12 cellular contexts compared by ENCODE assay signal in genomic region chr22:46539169-46539568, GRCh38. TPM values are rescaled to one million over a fixed set of nuclear protein-coding genes. Genes with fewer than 3 reads are reported as not detected.
DNase-seq lines count a peak whose midpoint lies in the region; ATAC-seq lines count a peak whose summit lies in the region.
"Had no signal": no experiment of that assay in that cellular context is flagged by ENCODE, and none has a peak within 500 bp of the region (broad histone marks: within the 10 kb centered on the region; RNA-seq: fewer than 3 reads in every experiment).

No MANE protein-coding gene starts in this region.

- H3K9ac ChIP-seq in iPS-15b (ENCODE audit: low read depth, low read length) = no peak overlapping the region
- H3K9ac ChIP-seq: parathyroid adenoma had no signal

- H3K4me3 ChIP-seq in iPS-15b (ENCODE audit: low read depth, low read length) (peak overlapping the region; percentile 31), skin epidermis (peak overlapping the region; percentile 37 to 56 (median 48)), aorta (ENCODE audit: low read length in 2 of 2) (no peak overlapping the region)
- H3K4me3 ChIP-seq: GM12878 had no signal

- DNase-seq in HuH-7.5 (ENCODE audit: low spot score) = peak; percentile 56
- DNase-seq in NCI-H2081 (lab: John Stamatoyannopoulos, UW) = no peak
- DNase-seq in activated T-cell treated with anti-CD3 and anti-CD28 coated beads for 4 hours = no peak
- no peak for DNase-seq in aorta
- DNase-seq in anterior cingulate cortex (lab: John Stamatoyannopoulos, UW) = no peak
- DNase-seq: DMS79, SHP77 had no signal

- intact Hi-C loops in aorta (cut with DNase I) = no loop called here

- H3K4me3 Mint-ChIP-seq in activated T-helper 17 cell treated with anti-CD3 and anti-CD28 coated beads, Interleukin-2, amount 50 U/mL, for 72 hours = peak overlapping the region; percentile 49

- H3K9me3 ChIP-seq in iPS-15b (ENCODE audit: control insufficient read depth, insufficient read depth, low read length) (no peaks in the 10 kb centered on the region), aorta (ENCODE audit: control insufficient read depth, low read length) (no peaks in the 10 kb centered on the region)

- WGBS in aorta, 2 donors = 86 to 89% methylated on average over 9 of the region's 9 CpGs

- H3K27ac ChIP-seq in skin epidermis (peak overlapping the region in 11 of 21 experiments; percentile 43 to 87 (median 69)), aorta (ENCODE audit: low read depth in 1 of 2, low read length in 2 of 2) (no peak overlapping the region)
- H3K27ac ChIP-seq: parathyroid adenoma had no signal

- H3K36me3 ChIP-seq in iPS-15b (ENCODE audit: control insufficient read depth, insufficient read depth, low read length) = peaks cover 8% of the 10 kb centered on the region
- no peaks in the 10 kb centered on the region for H3K36me3 ChIP-seq in aorta (ENCODE audit: control insufficient read depth in 1 of 2, insufficient read depth in 2 of 2, low read length in 1 of 2)

- H3K4me1 ChIP-seq in iPS-15b (ENCODE audit: control insufficient read depth, insufficient read depth, low read length) (peaks cover 3% of the 10 kb centered on the region), aorta (ENCODE audit: control insufficient read depth in 1 of 2, insufficient read depth in 2 of 2, low read length in 2 of 2) (no peaks in the 10 kb centered on the region)
- H3K4me1 ChIP-seq: parathyroid adenoma had no signal

- H3K4me1 Mint-ChIP-seq in activated T-helper 17 cell treated with anti-CD3 and anti-CD28 coated beads, Interleukin-2, amount 50 U/mL, for 72 hours = no peaks in the 10 kb centered on the region

- H3K9me3 Mint-ChIP-seq in activated T-helper 17 cell treated with anti-CD3 and anti-CD28 coated beads, Interleukin-2, amount 50 U/mL, for 72 hours = no peaks in the 10 kb centered on the region

- peaks cover 21% of the 10 kb centered on the region for H3K27me3 Mint-ChIP-seq in activated T-helper 17 cell treated with anti-CD3 and anti-CD28 coated beads, Interleukin-2, amount 50 U/mL, for 72 hours

- H3K36me3 Mint-ChIP-seq in activated T-helper 17 cell treated with anti-CD3 and anti-CD28 coated beads, Interleukin-2, amount 50 U/mL, for 72 hours (ENCODE audit: low read depth) = no peaks in the 10 kb centered on the region

- H3K27ac Mint-ChIP-seq in activated T-helper 17 cell treated with anti-CD3 and anti-CD28 coated beads, Interleukin-2, amount 50 U/mL, for 72 hours = no peak overlapping the region

- ATAC-seq in activated T-helper 17 cell treated with anti-CD3 and anti-CD28 coated beads, Interleukin-2, amount 50 U/mL, for 72 hours (replicated peaks) = no peak
- no peak for ATAC-seq in aorta (ENCODE audit: low FRiP score)

- H3K27me3 ChIP-seq in iPS-15b (ENCODE audit: control insufficient read depth, insufficient read depth, low read length) = peaks cover 21% of the 10 kb centered on the region
- no peaks in the 10 kb centered on the region for H3K27me3 ChIP-seq in aorta (ENCODE audit: control insufficient read depth in 1 of 2, insufficient read depth in 2 of 2, low read length in 1 of 2)

RNA-seq across cellular contexts. Expression of gene CELSR1, which starts 1.7 kb away (rescaled TPM):
- total RNA-seq in activated T-helper 17 cell treated with anti-CD3 and anti-CD28 coated beads, Interleukin-2, amount 50 U/mL, for 72 hours = under 1 TPM; 0.32 to 0.48 TPM
- 1 to 10 TPM; 2.3 to 3.0 TPM for total RNA-seq in aorta
- polyA plus RNA-seq in aorta = under 1 TPM; 0.15 to 0.38 TPM

Comparison
In these comparisons a context has a peak if more than half of its experiments do, and no peak if none do; other contexts are left out.
1. H3K4me3 ChIP-seq: peak in iPS-15b (single experiment) and skin epidermis (7 of 7); none in aorta (0 of 2).
2. H3K27ac ChIP-seq: peak in skin epidermis (11 of 21); none in aorta (0 of 2).